ENCODE assay signal across 1 cellular context in genomic region chr19:17334414-17335409, GRCh38.
TF ChIP-seq lines count a peak whose summit lies in the region.

Gene ANO8 (minus strand): TSS chr19:17334855. CDS start chr19:17334670, 185 bp downstream.

TF ChIP-seq in HepG2, 621 proteins besides CTCF, POLR2A, EP300 and RAD21 (continued from another document and continues in another):
- no peak for TF ChIP-seq ELK4 (CRISPR knock-in tag; IDR thresholded peaks at IDR 0.05; ENCODE audit: borderline replicate concordance)
- TF ChIP-seq SP2 (CRISPR knock-in tag; IDR thresholded peaks at IDR 0.05) = peak; percentile 66
- no peak for TF ChIP-seq ONECUT2 (CRISPR knock-in tag; IDR thresholded peaks at IDR 0.05)
- TF ChIP-seq RCOR2 (CRISPR knock-in tag; IDR thresholded peaks at IDR 0.05) = no peak
- TF ChIP-seq ZNF780A (CRISPR knock-in tag; IDR thresholded peaks at IDR 0.05) = no peak
- 0 out of 2 replicates have a peak, but pooled peaks have one; percentile 40 for TF ChIP-seq SNAPC4 (CRISPR knock-in tag; IDR thresholded peaks at IDR 0.05)
- no peak for TF ChIP-seq NR2F6 (IDR thresholded peaks at IDR 0.05)
- peak; percentile 49; the same call in 1 of the 2 replicates for TF ChIP-seq NR2F6 (CRISPR knock-in tag; IDR thresholded peaks at IDR 0.05)
- 0 out of 2 replicates have a peak, but pooled peaks have one; percentile 54 for TF ChIP-seq ZNF121 (CRISPR knock-in tag; IDR thresholded peaks at IDR 0.05)
- no peak for TF ChIP-seq MIER3 (CRISPR knock-in tag; IDR thresholded peaks at IDR 0.05; ENCODE audit: borderline replicate concordance)
- TF ChIP-seq NRL (CRISPR knock-in tag; IDR thresholded peaks at IDR 0.05; ENCODE audit: borderline replicate concordance) = no peak
- TF ChIP-seq SALL1 (CRISPR knock-in tag; IDR thresholded peaks at IDR 0.05) = peak; percentile 70
- peak; percentile 30; the same call in 1 of the 2 replicates for TF ChIP-seq ELF1 (CRISPR knock-in tag; IDR thresholded peaks at IDR 0.05)
- 0 out of 2 replicates have a peak, but pooled peaks have one; percentile 32 for TF ChIP-seq BRF2 (CRISPR knock-in tag; IDR thresholded peaks at IDR 0.05)
- TF ChIP-seq CAMTA2 (CRISPR knock-in tag; IDR thresholded peaks at IDR 0.05; ENCODE audit: borderline replicate concordance) = peak; percentile 67; the same call in 1 of the 2 replicates
- no peak for TF ChIP-seq HNRNPLL (IDR thresholded peaks at IDR 0.05; ENCODE audit: low read depth, low read length, poor library complexity, severe bottlenecking)
- TF ChIP-seq MEF2D (CRISPR knock-in tag; IDR thresholded peaks at IDR 0.05) = peak; percentile 30; the same call in 1 of the 2 replicates
- TF ChIP-seq ZFP1 (CRISPR knock-in tag; IDR thresholded peaks at IDR 0.05) = no peak
- no peak for TF ChIP-seq U2AF1 (optimal IDR thresholded peaks at IDR 0.05; ENCODE audit: low read depth, low read length)
- TF ChIP-seq HDAC2 (CRISPR knock-in tag; IDR thresholded peaks at IDR 0.05) = 0 out of 2 replicates have a peak, but pooled peaks have one; percentile 31
- peak; percentile 88 for TF ChIP-seq ZNF770 (CRISPR knock-in tag; IDR thresholded peaks at IDR 0.05)
- TF ChIP-seq ZBTB20 (CRISPR knock-in tag; IDR thresholded peaks at IDR 0.05; ENCODE audit: borderline replicate concordance, low read depth) = no peak
- TF ChIP-seq HIC2 (CRISPR knock-in tag; IDR thresholded peaks at IDR 0.05; ENCODE audit: low read depth) = no peak
- TF ChIP-seq PPARG (CRISPR knock-in tag; conservative IDR thresholded peaks at IDR 0.05) = no peak
- TF ChIP-seq MTERF4 (CRISPR knock-in tag; IDR thresholded peaks at IDR 0.05) = 0 out of 2 replicates have a peak, but pooled peaks have one; percentile 46
- TF ChIP-seq SRY (CRISPR knock-in tag; IDR thresholded peaks at IDR 0.05) = no peak
- no peak for TF ChIP-seq DNMT3B (CRISPR knock-in tag; conservative IDR thresholded peaks at IDR 0.05)
- no peak for TF ChIP-seq CHCHD3 (CRISPR knock-in tag; IDR thresholded peaks at IDR 0.05)
- no peak for TF ChIP-seq ZNF292 (CRISPR knock-in tag; IDR thresholded peaks at IDR 0.05; ENCODE audit: borderline replicate concordance, low read depth)
- TF ChIP-seq GLI4 (CRISPR knock-in tag; IDR thresholded peaks at IDR 0.05; ENCODE audit: borderline replicate concordance) = peak; percentile 83; the same call in 1 of the 2 replicates
- TF ChIP-seq ZNF7 (CRISPR knock-in tag; IDR thresholded peaks at IDR 0.05) = no peak
- TF ChIP-seq NFE2L2 (IDR thresholded peaks at IDR 0.05; ENCODE audit: low read length) = no peak
- TF ChIP-seq THRA (CRISPR knock-in tag; IDR thresholded peaks at IDR 0.05; ENCODE audit: borderline replicate concordance) = peak; percentile 66
- TF ChIP-seq ZFP62 (CRISPR knock-in tag; IDR thresholded peaks at IDR 0.05) = no peak
- no peak for TF ChIP-seq ZNF496 (CRISPR knock-in tag; IDR thresholded peaks at IDR 0.05; ENCODE audit: insufficient replicate concordance)
- TF ChIP-seq ZNF572 (CRISPR knock-in tag; IDR thresholded peaks at IDR 0.05) = no peak
- no peak for TF ChIP-seq GLMP (CRISPR knock-in tag; IDR thresholded peaks at IDR 0.05; ENCODE audit: borderline replicate concordance)
- 0 out of 2 replicates have a peak, but pooled peaks have one; percentile 36 for TF ChIP-seq ZNF639 (CRISPR knock-in tag; conservative IDR thresholded peaks at IDR 0.05)
- TF ChIP-seq FLYWCH1 (CRISPR knock-in tag; IDR thresholded peaks at IDR 0.05) = no peak
- TF ChIP-seq SATB2 (CRISPR knock-in tag; IDR thresholded peaks at IDR 0.05) = no peak
- TF ChIP-seq E2F5 (CRISPR knock-in tag; conservative IDR thresholded peaks at IDR 0.05) = 0 out of 2 replicates have a peak, but pooled peaks have one; percentile 38
- no peak for TF ChIP-seq SSRP1 (CRISPR knock-in tag; IDR thresholded peaks at IDR 0.05)
- peak; percentile 59; the same call in 1 of the 2 replicates for TF ChIP-seq ZNF564 (CRISPR knock-in tag; IDR thresholded peaks at IDR 0.05)
- peak; percentile 51; the same call in 1 of the 2 replicates for TF ChIP-seq ZNF441 (CRISPR knock-in tag; IDR thresholded peaks at IDR 0.05; ENCODE audit: borderline replicate concordance)
- no peak; the same call in 1 of the 2 replicates for TF ChIP-seq HNF4A (CRISPR knock-in tag; IDR thresholded peaks at IDR 0.05)
- no peak for TF ChIP-seq JUNB (CRISPR knock-in tag; IDR thresholded peaks at IDR 0.05; ENCODE audit: borderline replicate concordance)
- no peak for TF ChIP-seq GPN1 (CRISPR knock-in tag; IDR thresholded peaks at IDR 0.05; ENCODE audit: borderline replicate concordance)
- TF ChIP-seq ISX (CRISPR knock-in tag; conservative IDR thresholded peaks at IDR 0.05) = no peak
